ENCODE assay signal across 22 cellular contexts in genomic region chr4:8244001-8244757, GRCh38. TPM values are rescaled to one million over a fixed set of nuclear protein-coding genes. Genes with fewer than 3 reads are reported as not detected.
"Had no signal": no experiment of that assay in that cellular context is flagged by ENCODE, and none has a peak within 500 bp of the region (broad histone marks: within the 10 kb centered on the region; RNA-seq: fewer than 3 reads in every experiment).

No MANE protein-coding gene starts in this region.

- H3K4me3 ChIP-seq: coronary artery, gastrocnemius medialis, heart right ventricle, left lung, lower lobe of right lung, ovary, right atrium auricular region, tibial artery, upper lobe of right lung, vagina had no signal

- H3K27me3 ChIP-seq: gastrocnemius medialis, heart right ventricle, left lung, ovary, right atrium auricular region, upper lobe of right lung, vagina had no signal

- H3K27me3 Mint-ChIP-seq: stimulated activated naive CD8-positive, alpha-beta T cell treated with anti-CD3 and anti-CD28 coated beads, Interleukin-15, Interleukin-2, amounts not matched to agents 100 ng/mL and 50 ng/mL, for 24 hours had no signal

- H3K27ac Mint-ChIP-seq: endodermal cell; memory B cell; stimulated activated effector memory CD8-positive, alpha-beta T cell treated with anti-CD3 and anti-CD28 coated beads, Interleukin-12 subunit alpha, Interleukin-12 subunit beta, amount 100 ng/mL, for 72 hours; stimulated activated naive CD8-positive, alpha-beta T cell treated with anti-CD3 and anti-CD28 coated beads, Interleukin-15, Interleukin-2, amounts not matched to agents 100 ng/mL and 50 ng/mL, for 24 hours had no signal

- H3K36me3 ChIP-seq: gastrocnemius medialis, ovary, right atrium auricular region, tibial artery, vagina had no signal

- H3K9me3 Mint-ChIP-seq: memory B cell; naive B cell; stimulated activated effector memory CD8-positive, alpha-beta T cell treated with anti-CD3 and anti-CD28 coated beads, Interleukin-12 subunit alpha, Interleukin-12 subunit beta, amount 100 ng/mL, for 72 hours; stimulated activated naive CD8-positive, alpha-beta T cell treated with anti-CD3 and anti-CD28 coated beads, Interleukin-15, Interleukin-2, amounts not matched to agents 100 ng/mL and 50 ng/mL, for 24 hours had no signal

- FAIRE-seq: islet of Langerhans, small intestine had no signal

- H3K9me3 ChIP-seq: gastrocnemius medialis, heart right ventricle, left lung, lower lobe of right lung, ovary, right atrium auricular region, tibial artery, upper lobe of right lung, vagina had no signal

- H3K27ac ChIP-seq: coronary artery, gastrocnemius medialis, heart right ventricle, left lung, lower lobe of right lung, ovary, right atrium auricular region, tibial artery, upper lobe of right lung, vagina had no signal

- ATAC-seq: gastrocnemius medialis; heart right ventricle; left lung; lower lobe of right lung; stimulated activated effector memory CD8-positive, alpha-beta T cell treated with anti-CD3 and anti-CD28 coated beads, Interleukin-12 subunit alpha, Interleukin-12 subunit beta, amount 100 ng/mL, for 72 hours; upper lobe of right lung had no signal

- H3K4me3 Mint-ChIP-seq: endodermal cell; memory B cell; stimulated activated effector memory CD8-positive, alpha-beta T cell treated with anti-CD3 and anti-CD28 coated beads, Interleukin-12 subunit alpha, Interleukin-12 subunit beta, amount 100 ng/mL, for 72 hours; stimulated activated naive CD8-positive, alpha-beta T cell treated with anti-CD3 and anti-CD28 coated beads, Interleukin-15, Interleukin-2, amounts not matched to agents 100 ng/mL and 50 ng/mL, for 24 hours had no signal

- H3K36me3 Mint-ChIP-seq: stimulated activated effector memory CD8-positive, alpha-beta T cell treated with anti-CD3 and anti-CD28 coated beads, Interleukin-12 subunit alpha, Interleukin-12 subunit beta, amount 100 ng/mL, for 72 hours had no signal

- DNase-seq: effector CD4-positive, alpha-beta T cell; endodermal cell; gastrocnemius medialis; hypothalamus; lower lobe of right lung; naive B cell; ovary; small intestine; stimulated activated CD4-positive, alpha-beta T cell treated with anti-CD3 and anti-CD28 coated beads, Interleukin-4, amount 100 ng/mL, for 1 hour; stimulated activated CD8-positive, alpha-beta memory T cell treated with anti-CD3 and anti-CD28 coated beads, Interleukin-4, amount 100 ng/mL, for 48 hours; tibial artery; upper lobe of right lung had no signal

RNA-seq across cellular contexts. Expression of gene HTRA3, which starts 25.4 kb away (rescaled TPM):
- polyA plus RNA-seq: neural cell had no signal

RNA-seq across cellular contexts. Expression of gene SH3TC1, which starts 45.1 kb away (rescaled TPM):
- polyA plus RNA-seq: neural cell had no signal
